Comparison of ENCODE assay signal across 16 cellular contexts in genomic region chr3:133461291-133461690, GRCh38.
A peak's percentile ranks its signal among the peaks of the same experiment; 100 is the strongest.
DNase-seq lines count a peak whose midpoint lies in the region; TF ChIP-seq lines count a peak whose summit lies in the region.
"Had no signal": no experiment of that assay in that cellular context is flagged by ENCODE, and none has a peak within 500 bp of the region (broad histone marks: within the 10 kb centered on the region; RNA-seq: fewer than 3 reads in every experiment).

No MANE protein-coding gene starts in this region.

- TF ChIP-seq CTCF in mammary epithelial cell (conservative IDR thresholded peaks at IDR 0.05 in 1 of 2, IDR thresholded peaks at IDR 0.05 in 1 of 2; ENCODE audit: extremely low read depth in 1 of 2, insufficient read depth in 1 of 2, low read depth in 1 of 2, low read length in 2 of 2) (no peak), parathyroid adenoma (IDR thresholded peaks at IDR 0.05) (no peak)

- DNase-seq in NCI-H748 (lab: John Stamatoyannopoulos, UW; ENCODE audit: unreplicated experiment), result peak; percentile 6
- DNase-seq in NCI-H748 treated with DMSO at 0.1 percent for 48 hours (lab: John Stamatoyannopoulos, UW), result no peak
- peak; percentile 18 for DNase-seq in LHCN-M2 (ENCODE audit: low read depth)
- DNase-seq in mammary epithelial cell, result peak; percentile 30
- no peak for DNase-seq in H7
- DNase-seq in D341Med (ENCODE audit: low spot score), result no peak
- no peak for DNase-seq in effector CD4-positive, alpha-beta T cell
- DNase-seq: activated T-cell treated with anti-CD3 and anti-CD28 coated beads, Interleukin-2, amount 50 U/mL, for 24 hours; foreskin fibroblast; GOT3; KBM-7; NCI-H146; stimulated activated naive B cell treated with anti-CD40 and anti-IgM and Interleukin-4, amounts not matched to agents 10 μg/mL and 1 μg/mL and 100 μg/mL, for 72 hours had no signal

- H2AFZ ChIP-seq in mammary epithelial cell (ENCODE audit: low read depth, low read length) (no peak overlapping the region), parathyroid adenoma (peak overlapping the region; percentile 48)

- no peaks in the 10 kb centered on the region for H3K27me3 ChIP-seq in mammary epithelial cell (ENCODE audit: insufficient read depth, low read length)
- no peaks in the 10 kb centered on the region for H3K27me3 ChIP-seq in parathyroid adenoma (ENCODE audit: control insufficient read depth, insufficient read depth, low read length)
- H3K27me3 ChIP-seq in H7 (ENCODE audit: control insufficient read depth, insufficient read depth, low read length), result no peaks in the 10 kb centered on the region
- H3K27me3 ChIP-seq: BLaER1 had no signal

- no peak overlapping the region for H3K27ac ChIP-seq in mammary epithelial cell (ENCODE audit: insufficient read depth, low read depth, low read length)
- H3K27ac ChIP-seq in parathyroid adenoma, result peak overlapping the region; percentile 68
- H3K27ac ChIP-seq: BLaER1, prostate gland had no signal

- H3K4me1 ChIP-seq in mammary epithelial cell (ENCODE audit: insufficient read depth, low read length) (no peaks in the 10 kb centered on the region), parathyroid adenoma (peaks cover 43% of the 10 kb centered on the region)
- H3K4me1 ChIP-seq: prostate gland had no signal

- BruUV-seq in mammary epithelial cell (replicated peaks; lab: Mats Ljungman, UMichigan), result no TSS peak

- H3K36me3 ChIP-seq in mammary epithelial cell (ENCODE audit: insufficient read depth, low read length), result no peaks in the 10 kb centered on the region
- H3K36me3 ChIP-seq in parathyroid adenoma (ENCODE audit: control insufficient read depth, insufficient read depth, low read length), result no peaks in the 10 kb centered on the region
- no peaks in the 10 kb centered on the region for H3K36me3 ChIP-seq in H7 (replicated peaks; ENCODE audit: control insufficient read depth, insufficient read depth, low read length)
- H3K36me3 ChIP-seq: BLaER1, prostate gland had no signal

- H3K9me3 ChIP-seq in mammary epithelial cell (replicated peaks; ENCODE audit: insufficient read depth, low read length), result no peaks in the 10 kb centered on the region
- no peaks in the 10 kb centered on the region for H3K9me3 ChIP-seq in parathyroid adenoma (ENCODE audit: control insufficient read depth, low read length)
- H3K9me3 ChIP-seq: BLaER1, prostate gland had no signal

- dilution Hi-C loops in mammary epithelial cell (cut with HindIII; ENCODE audit: low sequenced_read_pairs), result no loop called here

- in situ Hi-C loops in mammary epithelial cell (cut with MboI; ENCODE audit: low sequenced_read_pairs in 2 of 2), result loop anchor here in 1 of 2 donors (10.0 kb wide), 1 partner anchor 114 kb away; the partner anchor contains the start of gene CDV3

- H3K4me2 ChIP-seq in mammary epithelial cell (ENCODE audit: insufficient read depth, low read depth, low read length) (no peak overlapping the region), parathyroid adenoma (ENCODE audit: low read length) (peak overlapping the region; percentile 27)

- 47% methylated on average over 4 of the region's 4 CpGs for WGBS in mammary epithelial cell (ENCODE audit: low coverage, missing lambda C conversion rate)

- intact Hi-C loops in mammary epithelial cell (cut with micrococcal nuclease), result no loop called here

- H3K79me2 ChIP-seq in mammary epithelial cell (ENCODE audit: insufficient read depth, low read length) (no peaks in the 10 kb centered on the region), parathyroid adenoma (no peaks in the 10 kb centered on the region)

- H3K9ac ChIP-seq in mammary epithelial cell (ENCODE audit: insufficient read depth, low read length) (no peak overlapping the region), parathyroid adenoma (no peak overlapping the region)
- H3K9ac ChIP-seq: BLaER1 had no signal

- H3K4me3 ChIP-seq in mammary epithelial cell (replicated peaks in 1 of 3; ENCODE audit: insufficient read depth in 1 of 3, low read depth in 2 of 3, low read length in 3 of 3), result no peak overlapping the region
- H3K4me3 ChIP-seq in parathyroid adenoma (ENCODE audit: low read depth, low read length), result peak overlapping the region; percentile 6
- H3K4me3 ChIP-seq in H7 (ENCODE audit: insufficient read depth, low read depth, low read length), result no peak overlapping the region
- H3K4me3 ChIP-seq: BLaER1, prostate gland had no signal

- no peaks in the 10 kb centered on the region for H4K20me1 ChIP-seq in mammary epithelial cell (ENCODE audit: insufficient read depth, low read length)
- H4K20me1 ChIP-seq: BLaER1 had no signal

- CTCF ChIA-PET in mammary epithelial cell (lab: Charles Lee; ENCODE audit: low non-redundant PET), result no interaction called here

Comparison
In these comparisons a context has a peak if more than half of its experiments do, and no peak if none do; other contexts are left out.
1. DNase-seq: peak in NCI-H748 (single experiment), LHCN-M2 (single experiment) and mammary epithelial cell (single experiment); none in NCI-H748 treated with DMSO at 0.1 percent for 48 hours (single experiment), H7 (single experiment), D341Med (single experiment) and effector CD4-positive, alpha-beta T cell (single experiment).